10 cellular contexts compared by ENCODE assay signal in genomic region chr6:52566853-52567279, GRCh38. TPM values are rescaled to one million over a fixed set of nuclear protein-coding genes. Genes with fewer than 3 reads are reported as not detected.
DNase-seq lines count a peak whose midpoint lies in the region; ATAC-seq lines count a peak whose summit lies in the region.
"Had no signal": no experiment of that assay in that cellular context is flagged by ENCODE, and none has a peak within 500 bp of the region (broad histone marks: within the 10 kb centered on the region; RNA-seq: fewer than 3 reads in every experiment).

No MANE protein-coding gene starts in this region.

- no peaks in the 10 kb centered on the region for H3K36me3 Mint-ChIP-seq in stimulated activated effector memory CD8-positive, alpha-beta T cell treated with anti-CD3 and anti-CD28 coated beads, Interleukin-12 subunit alpha, Interleukin-12 subunit beta, amount 100 ng/mL, for 72 hours

- peaks cover 30% of the 10 kb centered on the region for H3K4me1 Mint-ChIP-seq in stimulated activated effector memory CD8-positive, alpha-beta T cell treated with anti-CD3 and anti-CD28 coated beads, Interleukin-12 subunit alpha, Interleukin-12 subunit beta, amount 100 ng/mL, for 72 hours

- no peak overlapping the region for H3K4me3 Mint-ChIP-seq in stimulated activated effector memory CD8-positive, alpha-beta T cell treated with anti-CD3 and anti-CD28 coated beads, Interleukin-12 subunit alpha, Interleukin-12 subunit beta, amount 100 ng/mL, for 72 hours

- peak; percentile 23 for ATAC-seq in Right ventricle myocardium superior (ENCODE audit: poor library complexity)
- ATAC-seq in stimulated activated effector memory CD8-positive, alpha-beta T cell treated with anti-CD3 and anti-CD28 coated beads, Interleukin-12 subunit alpha, Interleukin-12 subunit beta, amount 100 ng/mL, for 72 hours = no peak
- ATAC-seq: HCT116 had no signal

- intact Hi-C loops in Right ventricle myocardium superior (cut with DNase I) = no loop called here

- peak overlapping the region; percentile 15 for H3K27ac Mint-ChIP-seq in stimulated activated effector memory CD8-positive, alpha-beta T cell treated with anti-CD3 and anti-CD28 coated beads, Interleukin-12 subunit alpha, Interleukin-12 subunit beta, amount 100 ng/mL, for 72 hours

- H3K9me3 Mint-ChIP-seq in stimulated activated effector memory CD8-positive, alpha-beta T cell treated with anti-CD3 and anti-CD28 coated beads, Interleukin-12 subunit alpha, Interleukin-12 subunit beta, amount 100 ng/mL, for 72 hours = no peaks in the 10 kb centered on the region

- DNase-seq in H4 (ENCODE audit: low spot score) (peak; percentile 50), amniotic epithelial cell (ENCODE audit: low read depth) (peak; percentile 99), Right ventricle myocardium superior (no peak), NCI-H82 treated with DMSO at 0.1 percent for 48 hours (lab: John Stamatoyannopoulos, UW; ENCODE audit: unreplicated experiment) (no peak), NCI-H187 (lab: John Stamatoyannopoulos, UW) (no peak), NCI-H1417 (lab: John Stamatoyannopoulos, UW) (no peak), UCSD-AML1 (lab: John Stamatoyannopoulos, UW; ENCODE audit: unreplicated experiment) (no peak)
- DNase-seq in stimulated activated effector memory CD8-positive, alpha-beta T cell treated with anti-CD3 and anti-CD28 coated beads, Interleukin-12 subunit alpha, Interleukin-12 subunit beta, amount 100 ng/mL, for 72 hours (ENCODE audit: low spot score in 2 of 2) = no peak
- DNase-seq: stimulated activated naive CD4-positive, alpha-beta T cell had no signal

RNA-seq across cellular contexts. Expression of gene TRAM2, which starts 10.0 kb away (rescaled TPM):
- 28.2 and 29.7 TPM in 2 replicates for total RNA-seq in H4 (2014; rRNA removed; shearing (Covaris generic))
- 11.0 TPM for total RNA-seq in Right ventricle myocardium superior

Comparison
In these comparisons a context has a peak if more than half of its experiments do, and no peak if none do; other contexts are left out.
1. DNase-seq: peak in H4 (single experiment) and amniotic epithelial cell (single experiment); none in Right ventricle myocardium superior (single experiment), stimulated activated effector memory CD8-positive, alpha-beta T cell treated with anti-CD3 and anti-CD28 coated beads, Interleukin-12 subunit alpha, Interleukin-12 subunit beta, amount 100 ng/mL, for 72 hours (0 of 2), NCI-H82 treated with DMSO at 0.1 percent for 48 hours (single experiment), NCI-H187 (0 of 2), NCI-H1417 (0 of 3) and UCSD-AML1 (single experiment).